ENCODE assay signal across 17 cellular contexts in genomic region chr13:90416938-90417337, GRCh38.
DNase-seq lines count a peak whose midpoint lies in the region; TF ChIP-seq lines count a peak whose summit lies in the region.
"Had no signal": no experiment of that assay in that cellular context is flagged by ENCODE, and none has a peak within 500 bp of the region (broad histone marks: within the 10 kb centered on the region; RNA-seq: fewer than 3 reads in every experiment).

No MANE protein-coding gene starts in this region.

- H3K79me1 ChIP-seq in mesenchymal stem cell (replicated peaks; ENCODE audit: low read length, poor library complexity, severe bottlenecking), result no peaks in the 10 kb centered on the region

- no peak overlapping the region for H3K14ac ChIP-seq in mesenchymal stem cell (ENCODE audit: low read length in 2 of 2)

- peaks cover 6% of the 10 kb centered on the region for H3F3A ChIP-seq in smooth muscle cell (ENCODE audit: low read depth)

- H3K27me3 ChIP-seq in SJSA1 (replicated peaks) (no peaks in the 10 kb centered on the region), mesenchymal stem cell (ENCODE audit: control insufficient read depth in 1 of 2, insufficient read depth in 1 of 2, low read length in 2 of 2) (no peaks in the 10 kb centered on the region), smooth muscle cell (ENCODE audit: low read depth) (no peaks in the 10 kb centered on the region)

- no peak overlapping the region for H2BK5ac ChIP-seq in mesenchymal stem cell (ENCODE audit: low read depth, low read length, poor library complexity, severe bottlenecking)

- H3K18ac ChIP-seq in mesenchymal stem cell (ENCODE audit: low read depth in 1 of 2, low read length in 2 of 2), result no peak overlapping the region

- H3K4me2 ChIP-seq in mesenchymal stem cell (ENCODE audit: low read length, poor library complexity, severe bottlenecking) (no peak overlapping the region), smooth muscle cell (peak overlapping the region; percentile 67)

- no peak for TF ChIP-seq CTCF in smooth muscle cell (IDR thresholded peaks at IDR 0.05; ENCODE audit: borderline replicate concordance, insufficient read depth, poor library complexity, severe bottlenecking)

- H3K4me3 ChIP-seq in SJSA1 (no peak overlapping the region), mesenchymal stem cell (ENCODE audit: insufficient read depth in 1 of 2, low read depth in 1 of 2, low read length in 2 of 2) (no peak overlapping the region), smooth muscle cell (no peak overlapping the region)

- H3K4ac ChIP-seq in mesenchymal stem cell (ENCODE audit: low read depth in 1 of 2, low read length in 2 of 2), result no peak overlapping the region

- H4K91ac ChIP-seq in mesenchymal stem cell (ENCODE audit: low read length), result no peak overlapping the region

- H3K9ac ChIP-seq in mesenchymal stem cell (ENCODE audit: low read length) (no peak overlapping the region), smooth muscle cell (ENCODE audit: low read depth) (no peak overlapping the region)

- no peak overlapping the region for H2BK12ac ChIP-seq in mesenchymal stem cell (ENCODE audit: low read length in 2 of 2)

- WGBS in mesenchymal stem cell, result no CpG with 5 or more reads among the region's 1 CpG
- WGBS in smooth muscle cell (ENCODE audit: low lambda C conversion rate), result 40% methylated on average over 1 of the region's 1 CpG

- no peaks in the 10 kb centered on the region for H4K20me1 ChIP-seq in smooth muscle cell (ENCODE audit: low read depth)

- no peaks in the 10 kb centered on the region for H3K36me3 ChIP-seq in SJSA1
- no peaks in the 10 kb centered on the region for H3K36me3 ChIP-seq in mesenchymal stem cell (ENCODE audit: control insufficient read depth in 1 of 2, insufficient read depth in 2 of 2, low read depth in 1 of 2, low read length in 2 of 2)
- no peaks in the 10 kb centered on the region for H3K36me3 ChIP-seq in smooth muscle cell (ENCODE audit: low read depth)

- no peaks in the 10 kb centered on the region for H3K9me3 ChIP-seq in SJSA1 (replicated peaks)
- H3K9me3 ChIP-seq in mesenchymal stem cell (ENCODE audit: control insufficient read depth, low read length), result no peaks in the 10 kb centered on the region
- no peaks in the 10 kb centered on the region for H3K9me3 ChIP-seq in smooth muscle cell (replicated peaks; ENCODE audit: low read depth)

- H3K4me1 ChIP-seq in SJSA1 (replicated peaks) (peaks cover 29% of the 10 kb centered on the region), mesenchymal stem cell (ENCODE audit: control insufficient read depth, insufficient read depth, low read depth, low read length) (no peaks in the 10 kb centered on the region), smooth muscle cell (ENCODE audit: low read depth) (peaks cover 24% of the 10 kb centered on the region)

- H3K79me2 ChIP-seq in smooth muscle cell (ENCODE audit: low read depth), result no peaks in the 10 kb centered on the region

- H2AFZ ChIP-seq in mesenchymal stem cell (ENCODE audit: low read depth, low read length) (no peak overlapping the region), smooth muscle cell (ENCODE audit: low read depth) (peak overlapping the region; percentile 61)

- H4K8ac ChIP-seq in mesenchymal stem cell (ENCODE audit: low read length), result no peak overlapping the region

- 0 out of 2 replicates have a peak overlapping the region, but pooled peaks have one; percentile 63 for H3K27ac ChIP-seq in SJSA1
- H3K27ac ChIP-seq in mesenchymal stem cell (ENCODE audit: low read length, poor library complexity, severe bottlenecking), result no peak overlapping the region
- peak overlapping the region; percentile 74 for H3K27ac ChIP-seq in smooth muscle cell (ENCODE audit: low read depth)

- H2AK5ac ChIP-seq in mesenchymal stem cell (ENCODE audit: low read length, severe bottlenecking), result no peak overlapping the region

- no peak overlapping the region for H3K23ac ChIP-seq in mesenchymal stem cell (ENCODE audit: low read length in 2 of 2)

- DNase-seq in NCI-H510A treated with DMSO at 0.1 percent for 48 hours (lab: John Stamatoyannopoulos, UW), result peak; percentile 5
- DNase-seq in NCI-H510A (lab: John Stamatoyannopoulos, UW), result no peak
- no peak for DNase-seq in SJSA1 (ENCODE audit: low read depth in 1 of 2, low spot score in 2 of 2)
- DNase-seq in mesenchymal stem cell, result peak; percentile 19
- no peak for DNase-seq in smooth muscle cell (lab: John Stamatoyannopoulos, UW; ENCODE audit: unreplicated experiment)
- DNase-seq in SHP77 (lab: John Stamatoyannopoulos, UW), result no peak
- no peak for DNase-seq in GM19238 (ENCODE audit: insufficient read length, low spot score)
- DNase-seq in CD1c-positive myeloid dendritic cell (ENCODE audit: extremely low spot score), result no peak
- DNase-seq: 8988T, C1 segment of cervical spinal cord, COR-L47, DMS153, Kasumi-1, NCI-H1436, NCI-H2081, NCI-H526, Right ventricle myocardium superior had no signal

- H2BK15ac ChIP-seq in mesenchymal stem cell (ENCODE audit: low read depth, poor library complexity, severe bottlenecking), result no peak overlapping the region

- H2BK120ac ChIP-seq in mesenchymal stem cell (ENCODE audit: low read depth, low read length), result no peak overlapping the region

Comparison
In these comparisons a context has a peak if more than half of its experiments do, and no peak if none do; other contexts are left out.
1. DNase-seq: peak in NCI-H510A treated with DMSO at 0.1 percent for 48 hours (single experiment) and mesenchymal stem cell (single experiment); none in NCI-H510A (single experiment), SJSA1 (0 of 2), smooth muscle cell (single experiment), SHP77 (0 of 2), GM19238 (single experiment) and CD1c-positive myeloid dendritic cell (single experiment).